ENCODE assay signal across 8 cellular contexts in the genomic region with DNA sequence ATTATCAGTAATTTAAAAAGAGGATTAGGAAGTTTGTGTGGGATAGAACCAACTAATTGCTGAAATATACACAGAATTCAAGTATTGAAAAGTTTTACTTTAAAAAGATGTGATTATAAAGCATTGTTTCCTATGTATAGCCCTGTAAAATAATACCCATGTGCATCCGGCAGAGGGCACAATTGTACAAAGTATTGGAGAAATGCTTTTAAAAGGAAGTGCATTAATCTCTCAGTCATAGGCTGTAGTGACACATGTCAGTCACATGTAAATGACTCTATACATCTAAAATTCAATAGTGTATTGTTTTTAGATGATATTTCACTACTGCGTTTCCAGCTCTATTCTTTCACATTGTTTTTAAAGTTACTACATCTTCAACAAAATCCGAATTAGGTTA. TPM values are rescaled to one million over a fixed set of nuclear protein-coding genes. Genes with fewer than 3 reads are reported as not detected.
A peak's percentile ranks its signal among the peaks of the same experiment; 100 is the strongest.
DNase-seq lines count a peak whose midpoint lies in the region; ATAC-seq, FAIRE-seq and TF ChIP-seq lines count a peak whose summit lies in the region.

No MANE protein-coding gene starts in this region.

- H3K27ac Mint-ChIP-seq in nephron progenitor cell: no peak overlapping the region

- peak; percentile 69 for TF ChIP-seq CTCF in nephron progenitor cell (IDR thresholded peaks at IDR 0.05)

- DNase-seq in NCI-H1417 (lab: John Stamatoyannopoulos, UW) (peak; percentile 32 to 87 (median 52)), NCI-H1417 treated with DMSO at 0.1 percent for 48 hours (lab: John Stamatoyannopoulos, UW) (no peak), NCI-H345 (lab: John Stamatoyannopoulos, UW) (peak; percentile 54), nephron progenitor cell (peak; percentile 44), ureter (ENCODE audit: low spot score) (peak; percentile 51)
- DNase-seq in activated CD4-positive, alpha-beta T cell treated with anti-CD3 and anti-CD28 coated beads, Interleukin-2, amount 50 U/mL, for 4 hours: peak; percentile 43 to 44

- peaks cover 4% of the 10 kb centered on the region for H3K27me3 Mint-ChIP-seq in nephron progenitor cell (ENCODE audit: low read depth, poor library complexity)

- FAIRE-seq in endometrium (lab: Jason Lieb, UNC): peak; percentile 75

- H3K9me3 Mint-ChIP-seq in nephron progenitor cell: peaks cover 20% of the 10 kb centered on the region

- H3K36me3 Mint-ChIP-seq in nephron progenitor cell (ENCODE audit: low read depth): no peaks in the 10 kb centered on the region

- no peak overlapping the region for H3K4me3 Mint-ChIP-seq in nephron progenitor cell

- peaks cover 14% of the 10 kb centered on the region for H3K4me1 Mint-ChIP-seq in nephron progenitor cell

- ATAC-seq in HG02678 (IDR thresholded peaks at IDR 0.05; ENCODE audit: unreplicated experiment): peak; percentile 68

RNA-seq across cellular contexts. Expression of gene GEMIN8, which starts 9.7 kb away (rescaled TPM):
- total RNA-seq in ureter: 29.5 TPM
